Comparison of ENCODE assay signal across 1 cellular context in genomic region chr17:50864747-50865059, GRCh38.
TF ChIP-seq lines count a peak whose summit lies in the region.

No MANE protein-coding gene starts in this region.

TF ChIP-seq in GM23338, 12 proteins besides CTCF, POLR2A, EP300 and RAD21 (continued from another document):
- TF ChIP-seq, protein P1, sequence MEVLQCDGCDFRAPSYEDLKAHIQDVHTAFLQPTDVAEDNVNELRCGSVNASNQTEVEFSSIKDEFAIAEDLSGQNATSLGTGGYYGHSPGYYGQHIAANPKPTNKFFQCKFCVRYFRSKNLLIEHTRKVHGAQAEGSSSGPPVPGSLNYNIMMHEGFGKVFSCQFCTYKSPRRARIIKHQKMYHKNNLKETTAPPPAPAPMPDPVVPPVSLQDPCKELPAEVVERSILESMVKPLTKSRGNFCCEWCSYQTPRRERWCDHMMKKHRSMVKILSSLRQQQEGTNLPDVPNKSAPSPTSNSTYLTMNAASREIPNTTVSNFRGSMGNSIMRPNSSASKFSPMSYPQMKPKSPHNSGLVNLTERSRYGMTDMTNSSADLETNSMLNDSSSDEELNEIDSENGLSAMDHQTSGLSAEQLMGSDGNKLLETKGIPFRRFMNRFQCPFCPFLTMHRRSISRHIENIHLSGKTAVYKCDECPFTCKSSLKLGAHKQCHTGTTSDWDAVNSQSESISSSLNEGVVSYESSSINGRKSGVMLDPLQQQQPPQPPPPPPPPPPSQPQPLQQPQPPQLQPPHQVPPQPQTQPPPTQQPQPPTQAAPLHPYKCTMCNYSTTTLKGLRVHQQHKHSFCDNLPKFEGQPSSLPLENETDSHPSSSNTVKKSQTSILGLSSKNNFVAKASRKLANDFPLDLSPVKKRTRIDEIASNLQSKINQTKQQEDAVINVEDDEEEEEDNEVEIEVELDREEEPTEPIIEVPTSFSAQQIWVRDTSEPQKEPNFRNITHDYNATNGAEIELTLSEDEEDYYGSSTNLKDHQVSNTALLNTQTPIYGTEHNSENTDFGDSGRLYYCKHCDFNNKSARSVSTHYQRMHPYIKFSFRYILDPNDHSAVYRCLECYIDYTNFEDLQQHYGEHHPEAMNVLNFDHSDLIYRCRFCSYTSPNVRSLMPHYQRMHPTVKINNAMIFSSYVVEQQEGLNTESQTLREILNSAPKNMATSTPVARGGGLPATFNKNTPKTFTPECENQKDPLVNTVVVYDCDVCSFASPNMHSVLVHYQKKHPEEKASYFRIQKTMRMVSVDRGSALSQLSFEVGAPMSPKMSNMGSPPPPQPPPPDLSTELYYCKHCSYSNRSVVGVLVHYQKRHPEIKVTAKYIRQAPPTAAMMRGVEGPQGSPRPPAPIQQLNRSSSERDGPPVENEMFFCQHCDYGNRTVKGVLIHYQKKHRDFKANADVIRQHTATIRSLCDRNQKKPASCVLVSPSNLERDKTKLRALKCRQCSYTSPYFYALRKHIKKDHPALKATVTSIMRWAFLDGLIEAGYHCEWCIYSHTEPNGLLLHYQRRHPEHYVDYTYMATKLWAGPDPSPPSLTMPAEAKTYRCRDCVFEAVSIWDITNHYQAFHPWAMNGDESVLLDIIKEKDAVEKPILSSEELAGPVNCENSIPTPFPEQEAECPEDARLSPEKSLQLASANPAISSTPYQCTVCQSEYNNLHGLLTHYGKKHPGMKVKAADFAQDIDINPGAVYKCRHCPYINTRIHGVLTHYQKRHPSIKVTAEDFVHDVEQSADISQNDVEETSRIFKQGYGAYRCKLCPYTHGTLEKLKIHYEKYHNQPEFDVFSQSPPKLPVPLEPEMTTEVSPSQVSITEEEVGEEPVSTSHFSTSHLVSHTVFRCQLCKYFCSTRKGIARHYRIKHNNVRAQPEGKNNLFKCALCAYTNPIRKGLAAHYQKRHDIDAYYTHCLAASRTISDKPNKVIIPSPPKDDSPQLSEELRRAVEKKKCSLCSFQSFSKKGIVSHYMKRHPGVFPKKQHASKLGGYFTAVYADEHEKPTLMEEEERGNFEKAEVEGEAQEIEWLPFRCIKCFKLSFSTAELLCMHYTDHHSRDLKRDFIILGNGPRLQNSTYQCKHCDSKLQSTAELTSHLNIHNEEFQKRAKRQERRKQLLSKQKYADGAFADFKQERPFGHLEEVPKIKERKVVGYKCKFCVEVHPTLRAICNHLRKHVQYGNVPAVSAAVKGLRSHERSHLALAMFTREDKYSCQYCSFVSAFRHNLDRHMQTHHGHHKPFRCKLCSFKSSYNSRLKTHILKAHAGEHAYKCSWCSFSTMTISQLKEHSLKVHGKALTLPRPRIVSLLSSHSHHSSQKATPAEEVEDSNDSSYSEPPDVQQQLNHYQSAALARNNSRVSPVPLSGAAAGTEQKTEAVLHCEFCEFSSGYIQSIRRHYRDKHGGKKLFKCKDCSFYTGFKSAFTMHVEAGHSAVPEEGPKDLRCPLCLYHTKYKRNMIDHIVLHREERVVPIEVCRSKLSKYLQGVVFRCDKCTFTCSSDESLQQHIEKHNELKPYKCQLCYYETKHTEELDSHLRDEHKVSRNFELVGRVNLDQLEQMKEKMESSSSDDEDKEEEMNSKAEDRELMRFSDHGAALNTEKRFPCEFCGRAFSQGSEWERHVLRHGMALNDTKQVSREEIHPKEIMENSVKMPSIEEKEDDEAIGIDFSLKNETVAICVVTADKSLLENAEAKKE (CRISPR knock-in tag; IDR thresholded peaks at IDR 0.05), result no peak
- TF ChIP-seq, protein P2, sequence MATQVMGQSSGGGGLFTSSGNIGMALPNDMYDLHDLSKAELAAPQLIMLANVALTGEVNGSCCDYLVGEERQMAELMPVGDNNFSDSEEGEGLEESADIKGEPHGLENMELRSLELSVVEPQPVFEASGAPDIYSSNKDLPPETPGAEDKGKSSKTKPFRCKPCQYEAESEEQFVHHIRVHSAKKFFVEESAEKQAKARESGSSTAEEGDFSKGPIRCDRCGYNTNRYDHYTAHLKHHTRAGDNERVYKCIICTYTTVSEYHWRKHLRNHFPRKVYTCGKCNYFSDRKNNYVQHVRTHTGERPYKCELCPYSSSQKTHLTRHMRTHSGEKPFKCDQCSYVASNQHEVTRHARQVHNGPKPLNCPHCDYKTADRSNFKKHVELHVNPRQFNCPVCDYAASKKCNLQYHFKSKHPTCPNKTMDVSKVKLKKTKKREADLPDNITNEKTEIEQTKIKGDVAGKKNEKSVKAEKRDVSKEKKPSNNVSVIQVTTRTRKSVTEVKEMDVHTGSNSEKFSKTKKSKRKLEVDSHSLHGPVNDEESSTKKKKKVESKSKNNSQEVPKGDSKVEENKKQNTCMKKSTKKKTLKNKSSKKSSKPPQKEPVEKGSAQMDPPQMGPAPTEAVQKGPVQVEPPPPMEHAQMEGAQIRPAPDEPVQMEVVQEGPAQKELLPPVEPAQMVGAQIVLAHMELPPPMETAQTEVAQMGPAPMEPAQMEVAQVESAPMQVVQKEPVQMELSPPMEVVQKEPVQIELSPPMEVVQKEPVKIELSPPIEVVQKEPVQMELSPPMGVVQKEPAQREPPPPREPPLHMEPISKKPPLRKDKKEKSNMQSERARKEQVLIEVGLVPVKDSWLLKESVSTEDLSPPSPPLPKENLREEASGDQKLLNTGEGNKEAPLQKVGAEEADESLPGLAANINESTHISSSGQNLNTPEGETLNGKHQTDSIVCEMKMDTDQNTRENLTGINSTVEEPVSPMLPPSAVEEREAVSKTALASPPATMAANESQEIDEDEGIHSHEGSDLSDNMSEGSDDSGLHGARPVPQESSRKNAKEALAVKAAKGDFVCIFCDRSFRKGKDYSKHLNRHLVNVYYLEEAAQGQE (IDR thresholded peaks at IDR 0.05; ENCODE audit: unreplicated experiment), result no peak
- TF ChIP-seq NANOG (IDR thresholded peaks at IDR 0.05; ENCODE audit: borderline replicate concordance) (no peak), ZNF114 (CRISPR knock-in tag; IDR thresholded peaks at IDR 0.05) (no peak), ETS1 (IDR thresholded peaks at IDR 0.05) (no peak), EZH2 (IDR thresholded peaks at IDR 0.05; ENCODE audit: low read depth, unreplicated experiment) (no peak), STAT1 (IDR thresholded peaks at IDR 0.05; ENCODE audit: unreplicated experiment) (no peak)
TF ChIP-seq in GM23338: peak in this region for 0.
